Comparison of ENCODE assay signal across 1 cellular context in genomic region chr19:35345671-35346111, GRCh38.
TF ChIP-seq lines count a peak whose summit lies in the region.

No MANE protein-coding gene starts in this region.

TF ChIP-seq in GM12878, 131 proteins besides CTCF, POLR2A, EP300 and RAD21:
- TF ChIP-seq CREM (IDR thresholded peaks at IDR 0.05; ENCODE audit: low read depth) (0 out of 2 replicates have a peak, but pooled peaks have one; percentile 8), MEF2B (IDR thresholded peaks at IDR 0.05; ENCODE audit: partially characterized antibody, poor library complexity, severe bottlenecking) (no peak), BMI1 (IDR thresholded peaks at IDR 0.05; ENCODE audit: borderline replicate concordance) (no peak), HDAC6 (IDR thresholded peaks at IDR 0.05; ENCODE audit: unreplicated experiment) (no peak), TBL1XR1 (IDR thresholded peaks at IDR 0.05; ENCODE audit: low read depth, low read length) (no peak), SIX5 (IDR thresholded peaks at IDR 0.05; ENCODE audit: low read depth, low read length, severe bottlenecking) (no peak), POU2F2 (IDR thresholded peaks at IDR 0.05; ENCODE audit: borderline replicate concordance, low read depth, low read length) (peak; percentile 55; the same call in 1 of the 3 replicates), WRNIP1 (IDR thresholded peaks at IDR 0.05; ENCODE audit: borderline replicate concordance, low read depth, low read length) (no peak), YBX1 (IDR thresholded peaks at IDR 0.05) (no peak), MTA3 (IDR thresholded peaks at IDR 0.05; ENCODE audit: borderline replicate concordance, low read length) (no peak), BHLHE40 (IDR thresholded peaks at IDR 0.05; ENCODE audit: borderline replicate concordance in 1 of 2, low read depth in 2 of 2, low read length in 1 of 2) (peak; percentile 63 to 70; a peak in 2 of 4 replicates), RB1 (IDR thresholded peaks at IDR 0.05; ENCODE audit: borderline replicate concordance) (no peak), POLR2AphosphoS5 (IDR thresholded peaks at IDR 0.05; ENCODE audit: low read length) (no peak; the same call in 1 of the 2 replicates)
- TF ChIP-seq, protein P1, sequence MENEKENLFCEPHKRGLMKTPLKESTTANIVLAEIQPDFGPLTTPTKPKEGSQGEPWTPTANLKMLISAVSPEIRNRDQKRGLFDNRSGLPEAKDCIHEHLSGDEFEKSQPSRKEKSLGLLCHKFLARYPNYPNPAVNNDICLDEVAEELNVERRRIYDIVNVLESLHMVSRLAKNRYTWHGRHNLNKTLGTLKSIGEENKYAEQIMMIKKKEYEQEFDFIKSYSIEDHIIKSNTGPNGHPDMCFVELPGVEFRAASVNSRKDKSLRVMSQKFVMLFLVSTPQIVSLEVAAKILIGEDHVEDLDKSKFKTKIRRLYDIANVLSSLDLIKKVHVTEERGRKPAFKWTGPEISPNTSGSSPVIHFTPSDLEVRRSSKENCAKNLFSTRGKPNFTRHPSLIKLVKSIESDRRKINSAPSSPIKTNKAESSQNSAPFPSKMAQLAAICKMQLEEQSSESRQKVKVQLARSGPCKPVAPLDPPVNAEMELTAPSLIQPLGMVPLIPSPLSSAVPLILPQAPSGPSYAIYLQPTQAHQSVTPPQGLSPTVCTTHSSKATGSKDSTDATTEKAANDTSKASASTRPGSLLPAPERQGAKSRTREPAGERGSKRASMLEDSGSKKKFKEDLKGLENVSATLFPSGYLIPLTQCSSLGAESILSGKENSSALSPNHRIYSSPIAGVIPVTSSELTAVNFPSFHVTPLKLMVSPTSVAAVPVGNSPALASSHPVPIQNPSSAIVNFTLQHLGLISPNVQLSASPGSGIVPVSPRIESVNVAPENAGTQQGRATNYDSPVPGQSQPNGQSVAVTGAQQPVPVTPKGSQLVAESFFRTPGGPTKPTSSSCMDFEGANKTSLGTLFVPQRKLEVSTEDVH (IDR thresholded peaks at IDR 0.05; ENCODE audit: low read depth, partially characterized antibody), result no peak
TF ChIP-seq in GM12878: peak in this region for 3.
